8 cellular contexts compared by ENCODE assay signal in genomic region chr17:44865231-44865660, GRCh38. TPM values are rescaled to one million over a fixed set of nuclear protein-coding genes. Genes with fewer than 3 reads are reported as not detected.
DNase-seq lines count a peak whose midpoint lies in the region; ATAC-seq and TF ChIP-seq lines count a peak whose summit lies in the region.

No MANE protein-coding gene starts in this region.

- H3K9me3 ChIP-seq in ovary (no peaks in the 10 kb centered on the region), tibial artery (no peaks in the 10 kb centered on the region)

- H3K27ac ChIP-seq in ovary (no peak overlapping the region), tibial artery (no peak overlapping the region)

- peak; percentile 58 to 78 (median 62) for TF ChIP-seq CTCF in ovary (IDR thresholded peaks at IDR 0.05)
- TF ChIP-seq CTCF in tibial artery (IDR thresholded peaks at IDR 0.05), result peak; percentile 88 to 91

- DNase-seq in Daoy (ENCODE audit: low read depth), result peak; percentile 65
- DNase-seq in NAMALWA (ENCODE audit: low spot score), result peak; percentile 87
- peak; percentile 82 for DNase-seq in SK-MEL-5 (ENCODE audit: low read depth, low spot score)
- DNase-seq in activated naive CD4-positive, alpha-beta T cell (lab: John Stamatoyannopoulos, UW), result peak; percentile 13 to 52 (median 26)
- DNase-seq in glomerular endothelial cell (ENCODE audit: extremely low read depth, low read depth, low spot score), result peak; percentile 39
- DNase-seq in ovary, result peak; percentile 33 to 61 (median 59)
- peak; percentile 60 to 67 for DNase-seq in tibial artery

- in situ Hi-C loops in SK-MEL-5 (cut with HindIII; ENCODE audit: low pct_unique_long_range_greater_than_20kb, low sequenced_read_pairs), result no loop called here

- intact Hi-C loops in ovary (cut with DNase I), result loop anchor here in 3 of 4 donors (1.0 to 5.0 kb wide), 3 partner anchors 88 to 91 kb away; no protein-coding TSS in a partner anchor
- intact Hi-C loops in tibial artery (cut with DNase I; ENCODE audit: low total_unique reads), result loop anchor here (2.0 kb wide), 1 partner anchor 90 kb away; no protein-coding TSS in a partner anchor

- H3K4me1 ChIP-seq in ovary (ENCODE audit: insufficient read depth), result no peaks in the 10 kb centered on the region
- H3K4me1 ChIP-seq in tibial artery, result no peaks in the 10 kb centered on the region

- H3K36me3 ChIP-seq in ovary, result no peaks in the 10 kb centered on the region
- peaks cover 39 to 96% (median 84%) of the 10 kb centered on the region in 3 donors for H3K36me3 ChIP-seq in tibial artery

- H3K4me3 ChIP-seq in ovary (no peak overlapping the region), tibial artery (no peak overlapping the region)

- no peak for ATAC-seq in GM18868 (IDR thresholded peaks at IDR 0.05; ENCODE audit: unreplicated experiment)

- no peak for TF ChIP-seq POLR2A in ovary (IDR thresholded peaks at IDR 0.05)

- 7 to 14% (median 10%) methylated on average over 1 of the region's 1 CpG for WGBS in ovary, 3 donors

- H3K27me3 ChIP-seq in ovary, result no peaks in the 10 kb centered on the region
- no peaks in the 10 kb centered on the region for H3K27me3 ChIP-seq in tibial artery

- no peak for TF ChIP-seq EP300 in ovary (IDR thresholded peaks at IDR 0.05)

RNA-seq across cellular contexts. Expression of gene HIGD1B, which starts 17.6 kb away (rescaled TPM):
- total RNA-seq in Daoy (2014; rRNA removed; shearing (Covaris generic)), result not detected in 2 replicates
- total RNA-seq in SK-MEL-5 (2014; rRNA removed; shearing (Covaris generic)), result not detected in 2 replicates
- not detected in 2 replicates for polyA plus RNA-seq in SK-MEL-5 (2015; cell fraction: cytosol; rRNA removed)
- not detected in 2 replicates for polyA plus RNA-seq in SK-MEL-5 (2015; cell fraction: nucleus; rRNA removed)
- total RNA-seq in glomerular endothelial cell, result not detected in 2 replicates
- total RNA-seq in ovary, result 1 to 10 TPM; 1.1 to 5.6 (median 2.0) TPM
- 1 to 10 TPM; 6.3 to 6.8 TPM for polyA plus RNA-seq in ovary

RNA-seq across cellular contexts. Expression of gene EFTUD2, which starts 34.0 kb away (rescaled TPM):
- total RNA-seq in Daoy (2014; rRNA removed; shearing (Covaris generic)), result 176 and 293 TPM in 2 replicates
- total RNA-seq in SK-MEL-5 (2014; rRNA removed; shearing (Covaris generic)), result 117 and 118 TPM in 2 replicates
- 130 and 161 TPM in 2 replicates for polyA plus RNA-seq in SK-MEL-5 (2015; cell fraction: cytosol; rRNA removed)
- 122 and 147 TPM in 2 replicates for polyA plus RNA-seq in SK-MEL-5 (2015; cell fraction: nucleus; rRNA removed)
- total RNA-seq in glomerular endothelial cell (71.1 and 98.6 TPM in 2 replicates), ovary (10 to 100 TPM; 28.4 to 78.7 (median 62.5) TPM)
- polyA plus RNA-seq in ovary, result 100 to 1,000 TPM in 1 of 2 donors, 10 to 100 TPM in 1; 22.2 to 111 TPM

RNA-seq across cellular contexts. Expression of gene GJC1, which starts 35.2 kb away (rescaled TPM):
- total RNA-seq in Daoy (2014; rRNA removed; shearing (Covaris generic)), result 12.4 and 15.7 TPM in 2 replicates
- total RNA-seq in SK-MEL-5 (2014; rRNA removed; shearing (Covaris generic)), result 20.9 and 21.1 TPM in 2 replicates
- polyA plus RNA-seq in SK-MEL-5 (2015; cell fraction: cytosol; rRNA removed), result 25.2 and 32.7 TPM in 2 replicates
- 25.9 and 26.8 TPM in 2 replicates for polyA plus RNA-seq in SK-MEL-5 (2015; cell fraction: nucleus; rRNA removed)
- 20.8 and 22.7 TPM in 2 replicates for total RNA-seq in glomerular endothelial cell
- 1 to 10 TPM; 1.3 to 6.4 (median 4.3) TPM for total RNA-seq in ovary
- polyA plus RNA-seq in ovary, result 10 to 100 TPM in 1 of 2 donors, 1 to 10 TPM in 1; 3.8 to 18.4 TPM

RNA-seq across cellular contexts. Expression of gene GFAP, which starts 50.1 kb away (rescaled TPM):
- 2.4 TPM in 1 of 2 replicates, not detected in the other for total RNA-seq in Daoy (2014; rRNA removed; shearing (Covaris generic))
- total RNA-seq in SK-MEL-5 (2014; rRNA removed; shearing (Covaris generic)), result not detected in 2 replicates
- not detected in 2 replicates for polyA plus RNA-seq in SK-MEL-5 (2015; cell fraction: cytosol; rRNA removed)
- not detected in 2 replicates for polyA plus RNA-seq in SK-MEL-5 (2015; cell fraction: nucleus; rRNA removed)
- not detected in 2 replicates for total RNA-seq in glomerular endothelial cell
- total RNA-seq in ovary, result 1 to 10 TPM in 2 of 7 donors, under 1 TPM in 4, not detected in 1; 0.08 to 1.8 (median 0.49) TPM
- under 1 TPM; 0.27 to 0.97 TPM for polyA plus RNA-seq in ovary

Comparison
In these comparisons a context has a peak if more than half of its experiments do, and no peak if none do; other contexts are left out.
1. DNase-seq: peak in every context shown above with its lines; median percentile 87 in NAMALWA; 82 in SK-MEL-5; 65 in Daoy; 64 in tibial artery; 59 in ovary; 39 in glomerular endothelial cell; 26 in activated naive CD4-positive, alpha-beta T cell.